In genomic region chr11:64869571-64870175, GRCh38 we compare ENCODE assay signal across 6 cellular contexts. TPM values are rescaled to one million over a fixed set of nuclear protein-coding genes. Genes with fewer than 3 reads are reported as not detected.
DNase-seq lines count a peak whose midpoint lies in the region.

No MANE protein-coding gene starts in this region.

- peak overlapping the region; percentile 18 to 48 for H3K9ac ChIP-seq in mucosa of rectum (ENCODE audit: low read depth in 1 of 2, low read length in 2 of 2)

- in situ Hi-C loops in G401 (cut with HindIII; ENCODE audit: low sequenced_read_pairs) = no loop called here

- H3K4me3 ChIP-seq in mucosa of rectum (ENCODE audit: low read length in 2 of 2) = peak overlapping the region; percentile 9 to 35

- H3K9me3 ChIP-seq in mucosa of rectum (ENCODE audit: control insufficient read depth in 2 of 2, low read length in 2 of 2) = no peaks in the 10 kb centered on the region

- no peaks in the 10 kb centered on the region for H3K27me3 ChIP-seq in mucosa of rectum (ENCODE audit: control insufficient read depth in 2 of 2, insufficient read depth in 2 of 2, low read length in 2 of 2)

- peaks cover 28 to 30% of the 10 kb centered on the region in 2 donors for H3K36me3 ChIP-seq in mucosa of rectum (ENCODE audit: control insufficient read depth in 2 of 2, insufficient read depth in 2 of 2, low read length in 2 of 2)

- peaks cover 63 to 72% of the 10 kb centered on the region in 2 donors for H3K4me1 ChIP-seq in mucosa of rectum (ENCODE audit: control insufficient read depth in 2 of 2, insufficient read depth in 2 of 2, low read length in 2 of 2)

- peak overlapping the region; percentile 55 to 78 for H3K27ac ChIP-seq in mucosa of rectum (ENCODE audit: low read depth in 2 of 2, low read length in 2 of 2)

- DNase-seq in G401 (ENCODE audit: low spot score) = peak; percentile 34
- peak; percentile 38 to 52 for DNase-seq in activated T-cell treated with anti-CD3 and anti-CD28 coated beads, Interleukin-2, amount 50 U/mL, for 48 hours
- no peak for DNase-seq in ecto neural progenitor cell (ENCODE audit: low spot score)
- no peak for DNase-seq in SIG-M5 treated with dmso at 0.1 percent for 504 hours (lab: John Stamatoyannopoulos, UW; ENCODE audit: unreplicated experiment)
- DNase-seq in AML-193 (lab: John Stamatoyannopoulos, UW) = no peak

RNA-seq across cellular contexts. Expression of gene EHD1, which starts 8.7 kb away (rescaled TPM):
- total RNA-seq in G401 (2014; rRNA removed; shearing (Covaris generic)) = 25.3 and 32.4 TPM in 2 replicates

RNA-seq across cellular contexts. Expression of gene CDC42BPG, which starts 25.2 kb away (rescaled TPM):
- 1.6 and 2.3 TPM in 2 replicates for total RNA-seq in G401 (2014; rRNA removed; shearing (Covaris generic))

RNA-seq across cellular contexts. Expression of gene ATG2A, which starts 47.3 kb away (rescaled TPM):
- total RNA-seq in G401 (2014; rRNA removed; shearing (Covaris generic)) = 15.8 and 20.5 TPM in 2 replicates

RNA-seq across cellular contexts. Expression of gene PPP2R5B, which starts 54.8 kb away (rescaled TPM):
- total RNA-seq in G401 (2014; rRNA removed; shearing (Covaris generic)) = 11.7 and 20.5 TPM in 2 replicates

RNA-seq across cellular contexts. Expression of gene MEN1, which starts 59.3 kb away (rescaled TPM):
- total RNA-seq in G401 (2014; rRNA removed; shearing (Covaris generic)) = 12.3 and 13.9 TPM in 2 replicates

Comparison
In these comparisons a context has a peak if more than half of its experiments do, and no peak if none do; other contexts are left out.
1. DNase-seq: peak in G401 (single experiment) and activated T-cell treated with anti-CD3 and anti-CD28 coated beads, Interleukin-2, amount 50 U/mL, for 48 hours (2 of 2); none in ecto neural progenitor cell (single experiment), SIG-M5 treated with dmso at 0.1 percent for 504 hours (single experiment) and AML-193 (0 of 2).